20 cellular contexts compared by ENCODE assay signal in genomic region chr7:7739718-7740355, GRCh38.
DNase-seq lines count a peak whose midpoint lies in the region; ATAC-seq lines count a peak whose summit lies in the region.
"Had no signal": no experiment of that assay in that cellular context is flagged by ENCODE, and none has a peak within 500 bp of the region (broad histone marks: within the 10 kb centered on the region; RNA-seq: fewer than 3 reads in every experiment).

No MANE protein-coding gene starts in this region.

- peak; percentile 47 for ATAC-seq in GM18868 (IDR thresholded peaks at IDR 0.05; ENCODE audit: unreplicated experiment)
- ATAC-seq in HG03378 (IDR thresholded peaks at IDR 0.05; ENCODE audit: unreplicated experiment): peak; percentile 38
- peak; percentile 19 for ATAC-seq in effector memory CD8-positive, alpha-beta T cell (replicated peaks)
- no peak for ATAC-seq in HG03045 (IDR thresholded peaks at IDR 0.05; ENCODE audit: unreplicated experiment)
- ATAC-seq: body of pancreas; pancreas; stimulated activated naive B cell treated with anti-CD40 and anti-IgM and Interleukin-4, amounts not matched to agents 10 μg/mL and 1 μg/mL and 100 μg/mL, for 72 hours; T-cell; upper lobe of right lung had no signal

- DNase-seq in effector memory CD8-positive, alpha-beta T cell: no peak
- no peak for DNase-seq in activated CD4-positive, alpha-beta T cell treated with anti-CD3 and anti-CD28 coated beads, Interleukin-2, amount 50 U/mL, for 1 hour
- no peak for DNase-seq in SIG-M5 treated with dmso at 0.1 percent for 504 hours (lab: John Stamatoyannopoulos, UW; ENCODE audit: unreplicated experiment)
- DNase-seq in activated gamma-delta T cell treated with Interleukin-2 at 50 U/mL for 16 hours: no peak
- DNase-seq: activated B cell treated with CpG ODN at 0.5 μM for 24 hours; activated naive CD4-positive, alpha-beta T cell treated with Interleukin-2 at 50 U/mL for 16 hours; AML-193; body of pancreas; DMS53; dorsolateral prefrontal cortex; pancreas; stimulated activated naive B cell treated with anti-CD40 and anti-IgM and Interleukin-4, amounts not matched to agents 10 μg/mL and 1 μg/mL and 100 μg/mL, for 72 hours; T-cell; upper lobe of right lung had no signal

- H3K9ac ChIP-seq in BLaER1 treated with 17β-estradiol and CSF1 and Interleukin-3, amounts not matched to agents 10 nM and 100 nM: no peak overlapping the region

- peaks cover 14 to 33% of the 10 kb centered on the region in 2 donors for H3K4me1 Mint-ChIP-seq in effector memory CD8-positive, alpha-beta T cell (ENCODE audit: low read depth in 2 of 2)

- H3K9me3 ChIP-seq in BLaER1 treated with 17β-estradiol and CSF1 and Interleukin-3, amounts not matched to agents 10 nM and 100 nM (replicated peaks in 1 of 11): no peaks in the 10 kb centered on the region
- H3K9me3 ChIP-seq: body of pancreas, pancreas, upper lobe of right lung had no signal

- H3K36me3 ChIP-seq in BLaER1 treated with 17β-estradiol and CSF1 and Interleukin-3, amounts not matched to agents 10 nM and 100 nM: no peaks in the 10 kb centered on the region
- H3K36me3 ChIP-seq: pancreas, upper lobe of right lung had no signal

- H3K4me3 ChIP-seq in BLaER1 treated with 17β-estradiol and CSF1 and Interleukin-3, amounts not matched to agents 10 nM and 100 nM: no peak overlapping the region
- H3K4me3 ChIP-seq: body of pancreas, dorsolateral prefrontal cortex, hepatocyte, pancreas, smooth muscle cell, upper lobe of right lung had no signal

- no peaks in the 10 kb centered on the region for H3K36me3 Mint-ChIP-seq in effector memory CD8-positive, alpha-beta T cell (ENCODE audit: insufficient read depth)

- H3K9me3 Mint-ChIP-seq in effector memory CD8-positive, alpha-beta T cell: no peaks in the 10 kb centered on the region
- H3K9me3 Mint-ChIP-seq: activated B cell treated with CpG ODN at 0.5 μM for 24 hours; stimulated activated naive B cell treated with anti-CD40 and anti-IgM and Interleukin-4, amounts not matched to agents 10 μg/mL and 1 μg/mL and 100 μg/mL, for 72 hours; T-cell had no signal

- H3K27me3 Mint-ChIP-seq in effector memory CD8-positive, alpha-beta T cell: no peaks in the 10 kb centered on the region
- H3K27me3 Mint-ChIP-seq: activated B cell treated with CpG ODN at 0.5 μM for 24 hours; stimulated activated naive B cell treated with anti-CD40 and anti-IgM and Interleukin-4, amounts not matched to agents 10 μg/mL and 1 μg/mL and 100 μg/mL, for 72 hours; T-cell had no signal

- H3K27me3 ChIP-seq in BLaER1 treated with 17β-estradiol and CSF1 and Interleukin-3, amounts not matched to agents 10 nM and 100 nM: no peaks in the 10 kb centered on the region
- H3K27me3 ChIP-seq: body of pancreas, dorsolateral prefrontal cortex, hepatocyte, pancreas, upper lobe of right lung had no signal

- H3K27ac Mint-ChIP-seq in effector memory CD8-positive, alpha-beta T cell: peak overlapping the region; percentile 83
- H3K27ac Mint-ChIP-seq: activated B cell treated with CpG ODN at 0.5 μM for 24 hours; stimulated activated naive B cell treated with anti-CD40 and anti-IgM and Interleukin-4, amounts not matched to agents 10 μg/mL and 1 μg/mL and 100 μg/mL, for 72 hours; T-cell had no signal

- H3K4me3 Mint-ChIP-seq in effector memory CD8-positive, alpha-beta T cell: peak overlapping the region in 1 of 2 donors; percentile 2
- H3K4me3 Mint-ChIP-seq: activated B cell treated with CpG ODN at 0.5 μM for 24 hours; stimulated activated naive B cell treated with anti-CD40 and anti-IgM and Interleukin-4, amounts not matched to agents 10 μg/mL and 1 μg/mL and 100 μg/mL, for 72 hours; T-cell had no signal

- peaks cover 0 to 40% (median 20%) of the 10 kb centered on the region in 10 experiments; a peak in 11 of 20 replicates for H3K4me1 ChIP-seq in BLaER1 treated with 17β-estradiol and CSF1 and Interleukin-3, amounts not matched to agents 10 nM and 100 nM
- H3K4me1 ChIP-seq: upper lobe of right lung had no signal

- no peaks in the 10 kb centered on the region for H4K20me1 ChIP-seq in BLaER1 treated with 17β-estradiol and CSF1 and Interleukin-3, amounts not matched to agents 10 nM and 100 nM

- peak overlapping the region in 6 of 11 experiments; percentile 10 to 58 (median 42); a peak in 8 of 22 replicates for H3K4me2 ChIP-seq in BLaER1 treated with 17β-estradiol and CSF1 and Interleukin-3, amounts not matched to agents 10 nM and 100 nM
- H3K4me2 ChIP-seq: hepatocyte, smooth muscle cell had no signal

- no peak overlapping the region for H3K27ac ChIP-seq in BLaER1 treated with 17β-estradiol and CSF1 and Interleukin-3, amounts not matched to agents 10 nM and 100 nM
- H3K27ac ChIP-seq: body of pancreas, dorsolateral prefrontal cortex, hepatocyte, pancreas, upper lobe of right lung had no signal
